ENCODE assay signal across 1 cellular context in genomic region chr2:17791121-17791902, GRCh38.
TF ChIP-seq lines count a peak whose summit lies in the region.

No MANE protein-coding gene starts in this region.

TF ChIP-seq in HepG2, 621 proteins besides CTCF, POLR2A, EP300 and RAD21:
- TF ChIP-seq RFX3 (CRISPR knock-in tag; IDR thresholded peaks at IDR 0.05) (no peak), MAFK (conservative IDR thresholded peaks at IDR 0.05 in 1 of 2, IDR thresholded peaks at IDR 0.05 in 1 of 2; ENCODE audit: low read length in 2 of 2) (peak; percentile 32 to 57; a peak in 2 of 4 replicates)
